9 cellular contexts compared by ENCODE assay signal in genomic region chr6:47034919-47035318, GRCh38. TPM values are rescaled to one million over a fixed set of nuclear protein-coding genes. Genes with fewer than 3 reads are reported as not detected.
DNase-seq lines count a peak whose midpoint lies in the region; ATAC-seq and TF ChIP-seq lines count a peak whose summit lies in the region.
"Had no signal": no experiment of that assay in that cellular context is flagged by ENCODE, and none has a peak within 500 bp of the region (broad histone marks: within the 10 kb centered on the region; RNA-seq: fewer than 3 reads in every experiment).

No MANE protein-coding gene starts in this region.

- POLR2A ChIA-PET in PC-9 (lab: Charles Lee; ENCODE audit: unreplicated experiment) = interaction anchor here (0.5 to 1.2 kb wide), 16 partner anchors 9 to 498 kb away, joined by 3 to 28 read pairs (median 4); no protein-coding TSS in a partner anchor
- POLR2A ChIA-PET in activated CD4-positive, alpha-beta T cell treated with anti-CD3 and anti-CD28 coated beads, Interleukin-2, amount 10 ng/mL, durations not matched to agents 7 days and 5 days (lab: Charles Lee) = no interaction called here
- POLR2A ChIA-PET in activated CD8-positive, alpha-beta T cell treated with anti-CD3 and anti-CD28 coated beads for 36 hours (lab: Charles Lee) = no interaction called here

- intact Hi-C loops in PC-9 (cut with micrococcal nuclease; ENCODE audit: unreplicated experiment) = loop anchor here (1.0 to 5.0 kb wide), 2 partner anchors 9 to 618 kb away; no protein-coding TSS in a partner anchor
- intact Hi-C loops in activated CD8-positive, alpha-beta T cell treated with anti-CD3 and anti-CD28 coated beads for 36 hours (cut with micrococcal nuclease) = no loop called here

- no peak overlapping the region for H3K27ac Mint-ChIP-seq in stimulated activated effector memory CD8-positive, alpha-beta T cell treated with anti-CD3 and anti-CD28 coated beads, Interleukin-12 subunit alpha, Interleukin-12 subunit beta, amount 100 ng/mL, for 72 hours
- no peak overlapping the region for H3K27ac Mint-ChIP-seq in activated CD4-positive, alpha-beta T cell treated with anti-CD3 and anti-CD28 coated beads, Interleukin-2, amount 10 ng/mL, durations not matched to agents 7 days and 5 days
- no peak overlapping the region for H3K27ac Mint-ChIP-seq in activated CD8-positive, alpha-beta T cell treated with anti-CD3 and anti-CD28 coated beads for 36 hours

- H4K20me1 ChIP-seq in PC-9 (ENCODE audit: insufficient read depth) (no peaks in the 10 kb centered on the region), smooth muscle cell (ENCODE audit: low read depth) (no peaks in the 10 kb centered on the region)

- H3F3A ChIP-seq in PC-9 (ENCODE audit: insufficient read depth, low read depth) (peaks cover 52% of the 10 kb centered on the region; the same call in 1 of the 2 replicates), smooth muscle cell (ENCODE audit: low read depth) (peaks cover 7% of the 10 kb centered on the region)

- no peak overlapping the region for H2AFZ ChIP-seq in PC-9
- no peak overlapping the region for H2AFZ ChIP-seq in smooth muscle cell (ENCODE audit: low read depth)

- H3K4me2 ChIP-seq in PC-9 = peak overlapping the region; percentile 97
- H3K4me2 ChIP-seq in smooth muscle cell = peak overlapping the region; percentile 23

- CTCF ChIA-PET in PC-9 (lab: Charles Lee) = interaction anchor here (1.1 to 1.4 kb wide), 3 partner anchors 10 to 186 kb away, joined by 3 to 4 read pairs (median 4); no protein-coding TSS in a partner anchor
- CTCF ChIA-PET in activated CD4-positive, alpha-beta T cell treated with anti-CD3 and anti-CD28 coated beads, Interleukin-2, amount 10 ng/mL, durations not matched to agents 7 days and 5 days (lab: Charles Lee) = no interaction called here
- CTCF ChIA-PET in activated CD8-positive, alpha-beta T cell treated with anti-CD3 and anti-CD28 coated beads for 36 hours (lab: Charles Lee) = interaction anchor here (0.9 to 1.2 kb wide), 2 partner anchors 12 to 187 kb away, joined by 3 to 4 read pairs; no protein-coding TSS in a partner anchor

- no peak overlapping the region for H3K9ac ChIP-seq in smooth muscle cell (ENCODE audit: low read depth)

- H3K27ac ChIP-seq in PC-9 (peak overlapping the region; percentile 98), smooth muscle cell (ENCODE audit: low read depth) (peak overlapping the region; percentile 4)

- H3K4me1 Mint-ChIP-seq in stimulated activated effector memory CD8-positive, alpha-beta T cell treated with anti-CD3 and anti-CD28 coated beads, Interleukin-12 subunit alpha, Interleukin-12 subunit beta, amount 100 ng/mL, for 72 hours = no peaks in the 10 kb centered on the region
- H3K4me1 Mint-ChIP-seq in activated CD4-positive, alpha-beta T cell treated with anti-CD3 and anti-CD28 coated beads, Interleukin-2, amount 10 ng/mL, durations not matched to agents 7 days and 5 days = no peaks in the 10 kb centered on the region
- no peaks in the 10 kb centered on the region for H3K4me1 Mint-ChIP-seq in activated CD8-positive, alpha-beta T cell treated with anti-CD3 and anti-CD28 coated beads for 36 hours (ENCODE audit: low read depth)

- H3K27me3 Mint-ChIP-seq in activated CD4-positive, alpha-beta T cell treated with anti-CD3 and anti-CD28 coated beads, Interleukin-2, amount 10 ng/mL, durations not matched to agents 7 days and 5 days = peaks cover 11% of the 10 kb centered on the region
- H3K27me3 Mint-ChIP-seq in activated CD8-positive, alpha-beta T cell treated with anti-CD3 and anti-CD28 coated beads for 36 hours = peaks cover 14% of the 10 kb centered on the region

- H3K79me2 ChIP-seq in PC-9 (ENCODE audit: low read depth) (peaks cover 95% of the 10 kb centered on the region), smooth muscle cell (ENCODE audit: low read depth) (no peaks in the 10 kb centered on the region)

- peak; percentile 30 for DNase-seq in HS-5 (ENCODE audit: low read depth)
- peak; percentile 83 to 99 for DNase-seq in PC-9
- peak; percentile 80 for DNase-seq in fibroblast of mammary gland (ENCODE audit: low read depth)
- peak; percentile 6 for DNase-seq in smooth muscle cell (lab: John Stamatoyannopoulos, UW; ENCODE audit: unreplicated experiment)
- DNase-seq in stimulated activated effector memory CD8-positive, alpha-beta T cell treated with anti-CD3 and anti-CD28 coated beads, Interleukin-12 subunit alpha, Interleukin-12 subunit beta, amount 100 ng/mL, for 72 hours (ENCODE audit: low spot score in 2 of 2) = no peak
- no peak for DNase-seq in activated CD4-positive, alpha-beta T cell treated with anti-CD3 and anti-CD28 coated beads, Interleukin-2, amount 10 ng/mL, durations not matched to agents 7 days and 5 days
- DNase-seq in activated T-cell treated with anti-CD3 and anti-CD28 coated beads, Interleukin-2, amount 50 U/mL, for 48 hours = no peak
- DNase-seq in activated CD8-positive, alpha-beta T cell treated with anti-CD3 and anti-CD28 coated beads for 36 hours = no peak
- DNase-seq: H7 had no signal

- peak overlapping the region; percentile 41; the same call in 1 of the 2 replicates for H3K4me3 ChIP-seq in PC-9
- H3K4me3 ChIP-seq in fibroblast of mammary gland (ENCODE audit: control insufficient read depth, low read depth, low read length) = no peak overlapping the region
- H3K4me3 ChIP-seq in smooth muscle cell = no peak overlapping the region

- H3K4me3 Mint-ChIP-seq in stimulated activated effector memory CD8-positive, alpha-beta T cell treated with anti-CD3 and anti-CD28 coated beads, Interleukin-12 subunit alpha, Interleukin-12 subunit beta, amount 100 ng/mL, for 72 hours = no peak overlapping the region
- no peak overlapping the region for H3K4me3 Mint-ChIP-seq in activated CD4-positive, alpha-beta T cell treated with anti-CD3 and anti-CD28 coated beads, Interleukin-2, amount 10 ng/mL, durations not matched to agents 7 days and 5 days
- no peak overlapping the region for H3K4me3 Mint-ChIP-seq in activated CD8-positive, alpha-beta T cell treated with anti-CD3 and anti-CD28 coated beads for 36 hours

- H3K27me3 ChIP-seq in PC-9 (ENCODE audit: insufficient read depth, low read depth) (no peaks in the 10 kb centered on the region), smooth muscle cell (ENCODE audit: low read depth) (no peaks in the 10 kb centered on the region)

- no peaks in the 10 kb centered on the region for H3K9me2 ChIP-seq in PC-9 (ENCODE audit: insufficient read depth)

- H3K36me3 ChIP-seq in PC-9 (ENCODE audit: low read depth) = peaks cover 78% of the 10 kb centered on the region
- H3K36me3 ChIP-seq in smooth muscle cell (ENCODE audit: low read depth) = no peaks in the 10 kb centered on the region

- no peaks in the 10 kb centered on the region for H3K36me3 Mint-ChIP-seq in stimulated activated effector memory CD8-positive, alpha-beta T cell treated with anti-CD3 and anti-CD28 coated beads, Interleukin-12 subunit alpha, Interleukin-12 subunit beta, amount 100 ng/mL, for 72 hours
- no peaks in the 10 kb centered on the region for H3K36me3 Mint-ChIP-seq in activated CD4-positive, alpha-beta T cell treated with anti-CD3 and anti-CD28 coated beads, Interleukin-2, amount 10 ng/mL, durations not matched to agents 7 days and 5 days (ENCODE audit: low read depth)
- H3K36me3 Mint-ChIP-seq in activated CD8-positive, alpha-beta T cell treated with anti-CD3 and anti-CD28 coated beads for 36 hours (ENCODE audit: low read depth) = no peaks in the 10 kb centered on the region

- peaks cover 68% of the 10 kb centered on the region for H3K4me1 ChIP-seq in PC-9 (replicated peaks; ENCODE audit: insufficient read depth)
- H3K4me1 ChIP-seq in smooth muscle cell (ENCODE audit: low read depth) = peaks cover 14% of the 10 kb centered on the region

- no peaks in the 10 kb centered on the region for H3K9me3 Mint-ChIP-seq in stimulated activated effector memory CD8-positive, alpha-beta T cell treated with anti-CD3 and anti-CD28 coated beads, Interleukin-12 subunit alpha, Interleukin-12 subunit beta, amount 100 ng/mL, for 72 hours
- H3K9me3 Mint-ChIP-seq in activated CD4-positive, alpha-beta T cell treated with anti-CD3 and anti-CD28 coated beads, Interleukin-2, amount 10 ng/mL, durations not matched to agents 7 days and 5 days = no peaks in the 10 kb centered on the region
- H3K9me3 Mint-ChIP-seq in activated CD8-positive, alpha-beta T cell treated with anti-CD3 and anti-CD28 coated beads for 36 hours = no peaks in the 10 kb centered on the region

- BruUV-seq in PC-9 (replicated peaks; lab: Mats Ljungman, UMichigan) = no TSS peak

- ATAC-seq in stimulated activated effector memory CD8-positive, alpha-beta T cell treated with anti-CD3 and anti-CD28 coated beads, Interleukin-12 subunit alpha, Interleukin-12 subunit beta, amount 100 ng/mL, for 72 hours = no peak
- ATAC-seq in activated CD8-positive, alpha-beta T cell treated with anti-CD3 and anti-CD28 coated beads for 36 hours = no peak

- no peak for TF ChIP-seq CTCF in PC-9 (conservative IDR thresholded peaks at IDR 0.05)
- TF ChIP-seq CTCF in fibroblast of mammary gland (conservative IDR thresholded peaks at IDR 0.05; ENCODE audit: control insufficient read depth, insufficient read depth, low read depth, low read length) = no peak
- no peak for TF ChIP-seq CTCF in smooth muscle cell (IDR thresholded peaks at IDR 0.05; ENCODE audit: borderline replicate concordance, insufficient read depth, poor library complexity, severe bottlenecking)
- TF ChIP-seq CTCF in activated CD8-positive, alpha-beta T cell treated with anti-CD3 and anti-CD28 coated beads for 36 hours (IDR thresholded peaks at IDR 0.05) = no peak

- H3K9me3 ChIP-seq in PC-9 (ENCODE audit: insufficient read depth, low read depth) (no peaks in the 10 kb centered on the region), smooth muscle cell (replicated peaks; ENCODE audit: low read depth) (no peaks in the 10 kb centered on the region)

- WGBS in smooth muscle cell (ENCODE audit: low lambda C conversion rate) = 3% methylated on average over 6 of the region's 6 CpGs

RNA-seq across cellular contexts. Expression of gene ADGRF1, which starts 7.2 kb away (rescaled TPM):
- total RNA-seq in PC-9 (2021) (112 and 162 TPM in 2 replicates), smooth muscle cell (not detected in 2 replicates)
- not detected in 2 replicates for polyA plus RNA-seq in smooth muscle cell
- total RNA-seq in activated CD4-positive, alpha-beta T cell treated with anti-CD3 and anti-CD28 coated beads, Interleukin-2, amount 10 ng/mL, durations not matched to agents 7 days and 5 days = not detected
- total RNA-seq in activated CD8-positive, alpha-beta T cell treated with anti-CD3 and anti-CD28 coated beads for 36 hours = not detected
- total RNA-seq: H7 had no signal

Comparison
In these comparisons a context has a peak if more than half of its experiments do, and no peak if none do; other contexts are left out.
1. DNase-seq: peak in HS-5 (single experiment), PC-9 (2 of 2), fibroblast of mammary gland (single experiment) and smooth muscle cell (single experiment); none in stimulated activated effector memory CD8-positive, alpha-beta T cell treated with anti-CD3 and anti-CD28 coated beads, Interleukin-12 subunit alpha, Interleukin-12 subunit beta, amount 100 ng/mL, for 72 hours (0 of 2), activated CD4-positive, alpha-beta T cell treated with anti-CD3 and anti-CD28 coated beads, Interleukin-2, amount 10 ng/mL, durations not matched to agents 7 days and 5 days (single experiment), activated T-cell treated with anti-CD3 and anti-CD28 coated beads, Interleukin-2, amount 50 U/mL, for 48 hours (0 of 2) and activated CD8-positive, alpha-beta T cell treated with anti-CD3 and anti-CD28 coated beads for 36 hours (single experiment).
2. RNA of gene ADGRF1, which starts 7.2 kb away (total RNA-seq): 112 to 162 TPM in PC-9; not detected in smooth muscle cell, not detected in activated CD4-positive, alpha-beta T cell treated with anti-CD3 and anti-CD28 coated beads, Interleukin-2, amount 10 ng/mL, durations not matched to agents 7 days and 5 days and not detected in activated CD8-positive, alpha-beta T cell treated with anti-CD3 and anti-CD28 coated beads for 36 hours; every median in the first group is over 100 times any median in the second.